In the genomic region with DNA sequence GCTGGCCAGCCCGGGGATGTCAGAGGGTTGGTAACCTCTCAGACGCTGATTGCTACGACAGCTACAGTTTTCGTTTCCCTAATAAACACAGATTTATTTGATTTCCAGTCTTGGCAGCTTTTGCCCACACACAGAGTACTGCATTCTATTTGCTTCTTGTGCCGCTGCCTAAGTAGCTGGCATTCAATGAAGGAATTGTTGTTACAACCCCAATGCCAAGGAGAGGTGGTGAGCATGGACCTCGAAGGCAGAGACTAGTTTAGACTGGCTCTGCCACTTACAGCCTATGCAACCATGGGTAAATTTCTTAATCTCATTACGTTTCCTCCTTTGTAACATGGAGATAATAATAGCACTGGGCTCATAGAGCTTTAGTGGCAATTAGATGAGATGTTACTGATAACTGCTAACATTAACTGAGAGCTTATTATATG, we compare ENCODE assay signal across 1 cellular context.
TF ChIP-seq lines count a peak whose summit lies in the region.

No MANE protein-coding gene starts in this region.

TF ChIP-seq in GM23338, 12 proteins besides CTCF, POLR2A, EP300 and RAD21 (continued from another document):
- TF ChIP-seq, protein P1, sequence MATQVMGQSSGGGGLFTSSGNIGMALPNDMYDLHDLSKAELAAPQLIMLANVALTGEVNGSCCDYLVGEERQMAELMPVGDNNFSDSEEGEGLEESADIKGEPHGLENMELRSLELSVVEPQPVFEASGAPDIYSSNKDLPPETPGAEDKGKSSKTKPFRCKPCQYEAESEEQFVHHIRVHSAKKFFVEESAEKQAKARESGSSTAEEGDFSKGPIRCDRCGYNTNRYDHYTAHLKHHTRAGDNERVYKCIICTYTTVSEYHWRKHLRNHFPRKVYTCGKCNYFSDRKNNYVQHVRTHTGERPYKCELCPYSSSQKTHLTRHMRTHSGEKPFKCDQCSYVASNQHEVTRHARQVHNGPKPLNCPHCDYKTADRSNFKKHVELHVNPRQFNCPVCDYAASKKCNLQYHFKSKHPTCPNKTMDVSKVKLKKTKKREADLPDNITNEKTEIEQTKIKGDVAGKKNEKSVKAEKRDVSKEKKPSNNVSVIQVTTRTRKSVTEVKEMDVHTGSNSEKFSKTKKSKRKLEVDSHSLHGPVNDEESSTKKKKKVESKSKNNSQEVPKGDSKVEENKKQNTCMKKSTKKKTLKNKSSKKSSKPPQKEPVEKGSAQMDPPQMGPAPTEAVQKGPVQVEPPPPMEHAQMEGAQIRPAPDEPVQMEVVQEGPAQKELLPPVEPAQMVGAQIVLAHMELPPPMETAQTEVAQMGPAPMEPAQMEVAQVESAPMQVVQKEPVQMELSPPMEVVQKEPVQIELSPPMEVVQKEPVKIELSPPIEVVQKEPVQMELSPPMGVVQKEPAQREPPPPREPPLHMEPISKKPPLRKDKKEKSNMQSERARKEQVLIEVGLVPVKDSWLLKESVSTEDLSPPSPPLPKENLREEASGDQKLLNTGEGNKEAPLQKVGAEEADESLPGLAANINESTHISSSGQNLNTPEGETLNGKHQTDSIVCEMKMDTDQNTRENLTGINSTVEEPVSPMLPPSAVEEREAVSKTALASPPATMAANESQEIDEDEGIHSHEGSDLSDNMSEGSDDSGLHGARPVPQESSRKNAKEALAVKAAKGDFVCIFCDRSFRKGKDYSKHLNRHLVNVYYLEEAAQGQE (IDR thresholded peaks at IDR 0.05; ENCODE audit: unreplicated experiment): no peak
- TF ChIP-seq, protein P2, sequence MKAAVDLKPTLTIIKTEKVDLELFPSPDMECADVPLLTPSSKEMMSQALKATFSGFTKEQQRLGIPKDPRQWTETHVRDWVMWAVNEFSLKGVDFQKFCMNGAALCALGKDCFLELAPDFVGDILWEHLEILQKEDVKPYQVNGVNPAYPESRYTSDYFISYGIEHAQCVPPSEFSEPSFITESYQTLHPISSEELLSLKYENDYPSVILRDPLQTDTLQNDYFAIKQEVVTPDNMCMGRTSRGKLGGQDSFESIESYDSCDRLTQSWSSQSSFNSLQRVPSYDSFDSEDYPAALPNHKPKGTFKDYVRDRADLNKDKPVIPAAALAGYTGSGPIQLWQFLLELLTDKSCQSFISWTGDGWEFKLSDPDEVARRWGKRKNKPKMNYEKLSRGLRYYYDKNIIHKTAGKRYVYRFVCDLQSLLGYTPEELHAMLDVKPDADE (IDR thresholded peaks at IDR 0.05): no peak
- TF ChIP-seq EZH2phosphoT487 (IDR thresholded peaks at IDR 0.05; ENCODE audit: unreplicated experiment): no peak
- no peak for TF ChIP-seq EZH2 (IDR thresholded peaks at IDR 0.05; ENCODE audit: low read depth, unreplicated experiment)
- no peak for TF ChIP-seq JUNB (IDR thresholded peaks at IDR 0.05; ENCODE audit: unreplicated experiment)
- no peak for TF ChIP-seq ZNF331 (CRISPR knock-in tag; IDR thresholded peaks at IDR 0.05; ENCODE audit: low read depth)
- TF ChIP-seq CREB1 (CRISPR knock-in tag; IDR thresholded peaks at IDR 0.05; ENCODE audit: low read depth): no peak
- TF ChIP-seq NANOG (IDR thresholded peaks at IDR 0.05; ENCODE audit: borderline replicate concordance): no peak
- TF ChIP-seq STAT1 (IDR thresholded peaks at IDR 0.05; ENCODE audit: unreplicated experiment): no peak
- no peak for TF ChIP-seq ZNF114 (CRISPR knock-in tag; IDR thresholded peaks at IDR 0.05)
TF ChIP-seq in GM23338: peak in this region for 0.
